ENCODE assay signal across 8 cellular contexts in the genomic region with DNA sequence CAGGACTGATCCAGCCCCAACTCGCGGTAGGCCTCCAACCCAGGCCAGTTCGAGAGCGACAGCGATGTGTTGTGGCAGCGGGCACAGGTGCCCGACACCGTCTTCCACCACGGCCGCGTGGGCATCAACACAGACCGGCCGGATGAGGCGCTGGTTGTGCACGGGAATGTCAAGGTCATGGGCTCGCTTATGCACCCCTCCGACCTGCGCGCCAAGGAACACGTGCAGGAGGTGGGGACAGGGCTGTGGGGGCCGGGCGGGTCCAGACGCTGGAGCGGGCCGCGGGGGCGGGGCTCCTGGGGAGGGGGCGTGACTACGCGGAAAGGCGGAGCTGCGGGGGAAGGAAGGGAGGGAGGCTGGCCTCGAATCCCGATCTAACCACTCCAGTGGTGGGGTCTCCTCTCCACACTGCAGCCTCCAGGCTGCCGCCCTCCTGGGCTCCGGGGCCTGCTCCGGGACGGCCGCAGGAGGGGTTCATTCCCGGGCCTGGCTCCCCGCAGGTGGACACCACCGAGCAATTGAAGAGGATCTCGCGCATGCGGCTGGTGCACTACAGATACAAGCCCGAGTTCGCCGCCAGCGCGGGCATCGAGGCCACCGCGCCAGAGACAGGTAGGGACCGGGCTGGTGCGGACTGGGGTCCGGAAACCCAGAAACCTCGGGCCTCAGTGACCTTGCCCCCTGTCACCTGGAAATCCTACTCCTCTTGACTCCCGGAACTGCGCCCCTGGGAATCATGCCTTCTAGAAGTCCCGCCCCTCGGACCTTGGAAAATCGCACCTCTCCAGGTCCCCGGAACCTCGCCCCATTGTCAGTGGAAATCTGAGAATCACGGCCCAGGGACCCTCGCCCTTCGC. TPM values are rescaled to one million over a fixed set of nuclear protein-coding genes. Genes with fewer than 3 reads are reported as not detected.
DNase-seq lines count a peak whose midpoint lies in the region; ATAC-seq and TF ChIP-seq lines count a peak whose summit lies in the region.

No MANE protein-coding gene starts in this region.

- DNase-seq in G401 (ENCODE audit: low spot score), result peak; percentile 29
- DNase-seq in activated CD4-positive, alpha-beta T cell treated with anti-CD3 and anti-CD28 coated beads, Interleukin-2, amount 10 ng/mL, durations not matched to agents 7 days and 5 days, result peak; percentile 62
- DNase-seq in coronary artery (ENCODE audit: low spot score), result no peak
- no peak for DNase-seq in progenitor cell of endocrine pancreas (ENCODE audit: low spot score, unreplicated experiment)
- no peak for DNase-seq in mucosa of gallbladder (ENCODE audit: low spot score)
- no peak for DNase-seq in NCI-H1436 treated with DMSO at 0.1 percent for 48 hours (lab: John Stamatoyannopoulos, UW)
- no peak for DNase-seq in NCI-H510A treated with DMSO at 0.1 percent for 48 hours (lab: John Stamatoyannopoulos, UW)

- CTCF ChIA-PET in activated CD4-positive, alpha-beta T cell treated with anti-CD3 and anti-CD28 coated beads, Interleukin-2, amount 10 ng/mL, durations not matched to agents 7 days and 5 days (lab: Charles Lee), result interaction anchor here (0.6 to 1.1 kb wide), 3 partner anchors 9 to 69 kb away, joined by 3 read pairs; no protein-coding TSS in a partner anchor

- no peak for ATAC-seq in GM18907 (IDR thresholded peaks at IDR 0.05; ENCODE audit: unreplicated experiment)

- no peak for TF ChIP-seq CTCF in coronary artery (IDR thresholded peaks at IDR 0.05)
- TF ChIP-seq CTCF in progenitor cell of endocrine pancreas (IDR thresholded peaks at IDR 0.05; ENCODE audit: unreplicated experiment), result no peak

- H3K4me3 ChIP-seq in coronary artery, result peak overlapping the region; percentile 57

- POLR2A ChIA-PET in activated CD4-positive, alpha-beta T cell treated with anti-CD3 and anti-CD28 coated beads, Interleukin-2, amount 10 ng/mL, durations not matched to agents 7 days and 5 days (lab: Charles Lee), result no interaction called here

- peaks cover 2% of the 10 kb centered on the region for H3K27me3 Mint-ChIP-seq in activated CD4-positive, alpha-beta T cell treated with anti-CD3 and anti-CD28 coated beads, Interleukin-2, amount 10 ng/mL, durations not matched to agents 7 days and 5 days
- H3K27me3 Mint-ChIP-seq in progenitor cell of endocrine pancreas, result no peaks in the 10 kb centered on the region

- H3K27ac ChIP-seq in coronary artery, result no peak overlapping the region

- H3K36me3 Mint-ChIP-seq in activated CD4-positive, alpha-beta T cell treated with anti-CD3 and anti-CD28 coated beads, Interleukin-2, amount 10 ng/mL, durations not matched to agents 7 days and 5 days (ENCODE audit: low read depth), result no peaks in the 10 kb centered on the region
- peaks cover 11% of the 10 kb centered on the region for H3K36me3 Mint-ChIP-seq in progenitor cell of endocrine pancreas (ENCODE audit: insufficient read depth)

- peak overlapping the region; percentile 42 for H3K4me3 Mint-ChIP-seq in activated CD4-positive, alpha-beta T cell treated with anti-CD3 and anti-CD28 coated beads, Interleukin-2, amount 10 ng/mL, durations not matched to agents 7 days and 5 days
- no peak overlapping the region for H3K4me3 Mint-ChIP-seq in progenitor cell of endocrine pancreas (ENCODE audit: low read depth)

- no peaks in the 10 kb centered on the region for H3K9me3 Mint-ChIP-seq in activated CD4-positive, alpha-beta T cell treated with anti-CD3 and anti-CD28 coated beads, Interleukin-2, amount 10 ng/mL, durations not matched to agents 7 days and 5 days
- H3K9me3 Mint-ChIP-seq in progenitor cell of endocrine pancreas (ENCODE audit: low read depth), result no peaks in the 10 kb centered on the region

- H3K27ac Mint-ChIP-seq in activated CD4-positive, alpha-beta T cell treated with anti-CD3 and anti-CD28 coated beads, Interleukin-2, amount 10 ng/mL, durations not matched to agents 7 days and 5 days, result peak overlapping the region; percentile 51
- H3K27ac Mint-ChIP-seq in progenitor cell of endocrine pancreas, result peak overlapping the region; percentile 84

- in situ Hi-C loops in G401 (cut with HindIII; ENCODE audit: low sequenced_read_pairs), result no loop called here

- peaks cover 25% of the 10 kb centered on the region for H3K4me1 Mint-ChIP-seq in activated CD4-positive, alpha-beta T cell treated with anti-CD3 and anti-CD28 coated beads, Interleukin-2, amount 10 ng/mL, durations not matched to agents 7 days and 5 days
- no peaks in the 10 kb centered on the region for H3K4me1 Mint-ChIP-seq in progenitor cell of endocrine pancreas (ENCODE audit: low read depth)

RNA-seq across cellular contexts. Expression of gene TMEM258, which starts 14.9 kb away (rescaled TPM):
- total RNA-seq in G401 (2014; rRNA removed; shearing (Covaris generic)), result 41.4 and 66.0 TPM in 2 replicates
- 100 to 1,000 TPM; 154 to 160 TPM for total RNA-seq in activated CD4-positive, alpha-beta T cell treated with anti-CD3 and anti-CD28 coated beads, Interleukin-2, amount 10 ng/mL, durations not matched to agents 7 days and 5 days
- total RNA-seq in progenitor cell of endocrine pancreas (175 and 185 TPM in 2 replicates), mucosa of gallbladder (116 TPM)

RNA-seq across cellular contexts. Expression of gene FEN1, which starts 15.2 kb away (rescaled TPM):
- 94.5 and 105 TPM in 2 replicates for total RNA-seq in G401 (2014; rRNA removed; shearing (Covaris generic))
- 100 to 1,000 TPM in 1 of 2 experiments, 10 to 100 TPM in 1; 98.6 to 118 TPM for total RNA-seq in activated CD4-positive, alpha-beta T cell treated with anti-CD3 and anti-CD28 coated beads, Interleukin-2, amount 10 ng/mL, durations not matched to agents 7 days and 5 days
- 34.4 and 36.6 TPM in 2 replicates for total RNA-seq in progenitor cell of endocrine pancreas
- 7.7 TPM for total RNA-seq in mucosa of gallbladder

RNA-seq across cellular contexts. Expression of gene MYRF, which starts 25.0 kb away (rescaled TPM):
- 0.71 and 1.4 TPM in 2 replicates for total RNA-seq in G401 (2014; rRNA removed; shearing (Covaris generic))
- total RNA-seq in activated CD4-positive, alpha-beta T cell treated with anti-CD3 and anti-CD28 coated beads, Interleukin-2, amount 10 ng/mL, durations not matched to agents 7 days and 5 days, result 1 to 10 TPM; 1.1 to 1.2 TPM
- total RNA-seq in progenitor cell of endocrine pancreas, result 117 and 128 TPM in 2 replicates
- total RNA-seq in mucosa of gallbladder, result 320 TPM

RNA-seq across cellular contexts. Expression of gene FADS1, which starts 39.3 kb away (rescaled TPM):
- total RNA-seq in G401 (2014; rRNA removed; shearing (Covaris generic)), result 131 and 148 TPM in 2 replicates
- total RNA-seq in activated CD4-positive, alpha-beta T cell treated with anti-CD3 and anti-CD28 coated beads, Interleukin-2, amount 10 ng/mL, durations not matched to agents 7 days and 5 days, result 10 to 100 TPM; 25.7 to 27.1 TPM
- total RNA-seq in progenitor cell of endocrine pancreas, result 114 and 121 TPM in 2 replicates
- total RNA-seq in mucosa of gallbladder, result 23.4 TPM

RNA-seq across cellular contexts. Expression of gene FADS2, which starts 50.6 kb away (rescaled TPM):
- total RNA-seq in G401 (2014; rRNA removed; shearing (Covaris generic)), result 222 and 244 TPM in 2 replicates
- 100 to 1,000 TPM; 128 to 135 TPM for total RNA-seq in activated CD4-positive, alpha-beta T cell treated with anti-CD3 and anti-CD28 coated beads, Interleukin-2, amount 10 ng/mL, durations not matched to agents 7 days and 5 days
- total RNA-seq in progenitor cell of endocrine pancreas, result 399 and 402 TPM in 2 replicates
- 34.5 TPM for total RNA-seq in mucosa of gallbladder

Comparison
In these comparisons a context has a peak if more than half of its experiments do, and no peak if none do; other contexts are left out.
1. DNase-seq: peak in G401 (single experiment) and activated CD4-positive, alpha-beta T cell treated with anti-CD3 and anti-CD28 coated beads, Interleukin-2, amount 10 ng/mL, durations not matched to agents 7 days and 5 days (single experiment); none in coronary artery (single experiment), progenitor cell of endocrine pancreas (single experiment), mucosa of gallbladder (single experiment), NCI-H1436 treated with DMSO at 0.1 percent for 48 hours (single experiment) and NCI-H510A treated with DMSO at 0.1 percent for 48 hours (single experiment).
2. RNA of gene MYRF, which starts 25.0 kb away (total RNA-seq): 320 TPM in mucosa of gallbladder (single experiment) and 117 to 128 TPM in progenitor cell of endocrine pancreas; 1.1 to 1.2 TPM in activated CD4-positive, alpha-beta T cell treated with anti-CD3 and anti-CD28 coated beads, Interleukin-2, amount 10 ng/mL, durations not matched to agents 7 days and 5 days and 0.71 to 1.4 TPM in G401; every median in the first group is over 10 times any median in the second.